ENCODE assay signal across 8 cellular contexts in the genomic region with DNA sequence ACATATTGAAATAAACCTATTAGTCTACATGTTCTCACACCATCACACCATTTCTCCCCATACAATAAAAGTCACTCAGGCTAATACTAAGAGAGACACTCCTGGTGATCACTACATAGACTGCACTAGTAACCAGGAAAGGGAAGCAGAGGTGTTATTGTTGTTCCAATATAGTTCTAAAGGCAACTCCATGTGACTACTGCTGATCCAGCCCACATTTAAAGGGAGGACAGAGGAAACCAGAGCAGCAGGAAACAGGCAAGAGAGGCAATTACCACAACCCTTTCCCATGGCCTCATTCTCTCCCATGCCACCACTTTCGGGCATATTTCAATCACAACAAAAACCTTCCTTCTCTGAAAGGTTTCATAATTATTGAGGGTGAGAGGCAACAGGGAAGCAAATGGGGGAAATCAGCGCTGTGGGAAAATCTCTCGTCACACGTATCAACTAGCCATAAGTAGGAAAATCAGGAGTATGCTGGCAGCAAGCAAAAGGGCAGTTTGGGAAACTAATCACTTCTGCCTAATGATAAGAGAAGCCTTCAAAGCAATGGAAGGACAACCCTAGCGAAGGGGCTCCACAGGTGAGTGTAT. TPM values are rescaled to one million over a fixed set of nuclear protein-coding genes. Genes with fewer than 3 reads are reported as not detected.
DNase-seq lines count a peak whose midpoint lies in the region; ATAC-seq and TF ChIP-seq lines count a peak whose summit lies in the region.

No MANE protein-coding gene starts in this region.

- H3K4me1 ChIP-seq in adrenal gland (replicated peaks in 1 of 2): peaks cover 22 to 29% of the 10 kb centered on the region in 2 donors
- peaks cover 0 to 25% (median 16%) of the 10 kb centered on the region in 4 donors for H3K4me1 ChIP-seq in tibial nerve

- TF ChIP-seq POLR2A in adrenal gland (IDR thresholded peaks at IDR 0.05) (peak in 1 of 2 donors; percentile 40), tibial nerve (IDR thresholded peaks at IDR 0.05) (no peak)

- H3K36me3 ChIP-seq in adrenal gland (replicated peaks in 1 of 2) (no peaks in the 10 kb centered on the region), tibial nerve (no peaks in the 10 kb centered on the region)

- no peaks in the 10 kb centered on the region for H3K27me3 ChIP-seq in CD4-positive, alpha-beta T cell (ENCODE audit: control insufficient read depth, insufficient read depth, low read length)
- H3K27me3 ChIP-seq in adrenal gland: no peaks in the 10 kb centered on the region
- no peaks in the 10 kb centered on the region for H3K27me3 ChIP-seq in tibial nerve

- intact Hi-C loops in CD4-positive, alpha-beta T cell (cut with DNase I, micrococcal nuclease): loop anchor here (2.0 to 10.0 kb wide), 6 partner anchors 80 to 568 kb away; a partner anchor contains a TSS
- intact Hi-C loops in adrenal gland (cut with DNase I) (no loop called here), posterior cingulate gyrus (cut with DNase I) (loop anchor here (10.0 kb wide), 2 partner anchors 122 to 232 kb away; a partner anchor contains a TSS)

- no peak overlapping the region for H3K27ac ChIP-seq in CD4-positive, alpha-beta T cell (ENCODE audit: low read depth, low read length)
- peak overlapping the region in 3 of 5 donors; percentile 2 to 93 (median 25) for H3K27ac ChIP-seq in adrenal gland
- H3K27ac ChIP-seq in tibial nerve: peak overlapping the region in 1 of 4 donors; percentile 95

- peak overlapping the region; percentile 92 for H3K4me3 Mint-ChIP-seq in CD4-positive, alpha-beta T cell
- peak overlapping the region; percentile 22 for H3K4me3 Mint-ChIP-seq in memory B cell

- H3K27me3 Mint-ChIP-seq in CD4-positive, alpha-beta T cell: no peaks in the 10 kb centered on the region
- no peaks in the 10 kb centered on the region for H3K27me3 Mint-ChIP-seq in memory B cell

- H3K4me3 ChIP-seq in adrenal gland: peak overlapping the region in 1 of 4 donors; percentile 74
- peak overlapping the region in 1 of 4 donors; percentile 100 for H3K4me3 ChIP-seq in tibial nerve

- no peak for ATAC-seq in CD4-positive, alpha-beta T cell (ENCODE audit: poor library complexity)
- no peak for ATAC-seq in memory B cell (ENCODE audit: low read depth)

- POLR2A ChIA-PET in CD4-positive, alpha-beta T cell (lab: Charles Lee): interaction anchor here (2.6 kb wide), 1 partner anchor 132 kb away, joined by 17 read pairs; a partner anchor contains a TSS

- H3K9me3 ChIP-seq in CD4-positive, alpha-beta T cell (ENCODE audit: control insufficient read depth, low read length): no peaks in the 10 kb centered on the region
- H3K9me3 ChIP-seq in adrenal gland (replicated peaks in 1 of 3) (no peaks in the 10 kb centered on the region), tibial nerve (no peaks in the 10 kb centered on the region)

- peak overlapping the region; percentile 97 for H3K27ac Mint-ChIP-seq in CD4-positive, alpha-beta T cell
- H3K27ac Mint-ChIP-seq in memory B cell: peak overlapping the region; percentile 29

- 28 to 43% (median 40%) methylated on average over 5 of the region's 5 CpGs for WGBS in adrenal gland, 4 donors
- 57% methylated on average over 5 of the region's 5 CpGs for WGBS in tibial nerve, 2 donors

- no peak for TF ChIP-seq CTCF in CD4-positive, alpha-beta T cell (IDR thresholded peaks at IDR 0.05)
- TF ChIP-seq CTCF in adrenal gland (IDR thresholded peaks at IDR 0.05) (no peak), tibial nerve (IDR thresholded peaks at IDR 0.05) (no peak)

- peaks cover 25% of the 10 kb centered on the region for H3K36me3 Mint-ChIP-seq in CD4-positive, alpha-beta T cell (ENCODE audit: low read depth)
- H3K36me3 Mint-ChIP-seq in memory B cell: peaks cover 1% of the 10 kb centered on the region

- peaks cover 39% of the 10 kb centered on the region for H3K4me1 Mint-ChIP-seq in CD4-positive, alpha-beta T cell (ENCODE audit: low read depth)
- peaks cover 19% of the 10 kb centered on the region for H3K4me1 Mint-ChIP-seq in memory B cell

- in situ Hi-C loops in KBM-7 (cut with MboI; ENCODE audit: low pct_unique_long_range_greater_than_20kb, low sequenced_read_pairs): no loop called here

- DNase-seq in CD4-positive, alpha-beta T cell: no peak
- DNase-seq in KBM-7 (peak; percentile 78), adrenal gland (no peak), memory B cell (ENCODE audit: low spot score in 2 of 2) (no peak), cerebellum (ENCODE audit: low spot score) (no peak), tibial nerve (ENCODE audit: low spot score in 2 of 2) (no peak), posterior cingulate gyrus (no peak), H4 (ENCODE audit: low spot score) (no peak)

- H3K9me3 Mint-ChIP-seq in CD4-positive, alpha-beta T cell: no peaks in the 10 kb centered on the region
- no peaks in the 10 kb centered on the region for H3K9me3 Mint-ChIP-seq in memory B cell

- CTCF ChIA-PET in CD4-positive, alpha-beta T cell (lab: Charles Lee): no interaction called here

- no peak for TF ChIP-seq EP300 in tibial nerve (IDR thresholded peaks at IDR 0.05)

RNA-seq across cellular contexts. Expression of a gene that starts 1.8 kb away (rescaled TPM):
- total RNA-seq in CD4-positive, alpha-beta T cell: 10 to 100 TPM; 24.7 to 26.5 TPM
- total RNA-seq in adrenal gland (10 to 100 TPM; 20.9 to 60.0 (median 40.9) TPM), cerebellum (47.7 TPM), tibial nerve (10 to 100 TPM; 29.7 to 36.9 (median 34.3) TPM)
- polyA plus RNA-seq in adrenal gland: 10 to 100 TPM; 21.7 to 59.4 (median 29.0) TPM
- 6.9 and 12.1 TPM in 2 replicates for total RNA-seq in H4 (2014; rRNA removed; shearing (Covaris generic))

Comparison
In these comparisons a context has a peak if more than half of its experiments do, and no peak if none do; other contexts are left out.
1. intact Hi-C loops: an anchor here in CD4-positive, alpha-beta T cell (2.0 to 10.0 kb wide) and posterior cingulate gyrus (10.0 kb wide); none called in adrenal gland.